ENCODE assay signal across 1 cellular context in the genomic region with DNA sequence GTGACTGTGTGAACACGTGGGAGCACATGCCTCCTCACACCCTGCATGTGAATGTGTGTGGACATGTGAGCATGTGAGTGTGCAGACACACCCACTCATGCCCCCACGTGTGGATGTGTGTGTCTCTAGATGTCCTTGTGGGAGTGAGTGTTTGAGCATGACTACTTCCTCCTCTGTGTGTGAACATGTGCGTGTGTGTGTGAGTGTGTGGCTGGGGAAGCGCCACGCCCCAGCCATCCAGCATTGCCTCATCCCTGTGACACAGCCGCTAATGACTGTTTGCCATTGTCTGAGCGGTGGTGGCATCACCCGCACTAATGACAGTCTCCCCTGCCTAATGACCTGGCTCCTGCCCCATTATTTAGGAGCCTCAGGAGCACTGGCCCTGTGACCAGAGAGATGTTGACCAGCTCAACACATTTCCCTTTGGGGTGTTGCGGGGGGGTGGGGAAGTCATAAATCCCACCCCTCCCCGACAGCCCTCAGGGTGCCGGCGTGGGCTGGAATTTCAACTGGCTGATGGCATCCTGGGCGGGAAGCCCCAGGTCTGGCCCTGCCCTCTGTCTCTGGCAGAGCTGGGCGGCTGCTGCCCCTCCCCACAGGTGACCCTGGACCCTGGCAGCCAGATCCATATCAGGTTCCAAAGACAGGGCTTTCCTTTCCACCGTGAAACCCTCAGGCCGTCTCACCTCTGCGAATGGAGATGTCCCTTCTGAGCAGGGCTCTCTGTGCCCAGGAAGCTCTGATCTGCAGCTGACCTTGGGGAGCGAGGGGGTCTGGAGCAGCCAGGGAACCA.
TF ChIP-seq lines count a peak whose summit lies in the region.

No MANE protein-coding gene starts in this region.

TF ChIP-seq in IMR-90, 13 proteins besides CTCF, POLR2A, EP300 and RAD21 (continued from another document):
- TF ChIP-seq CHD1 (IDR thresholded peaks at IDR 0.05; ENCODE audit: low read depth, low read length) (no peak), MXI1 (IDR thresholded peaks at IDR 0.05; ENCODE audit: borderline replicate concordance, low read depth, low read length) (peak; percentile 88), RCOR1 (IDR thresholded peaks at IDR 0.05; ENCODE audit: insufficient replicate concordance, low read length) (no peak), RFX5 (IDR thresholded peaks at IDR 0.05; ENCODE audit: low read depth, low read length) (no peak), SMC3 (IDR thresholded peaks at IDR 0.05; ENCODE audit: low read depth, low read length) (no peak), NFE2L2 (IDR thresholded peaks at IDR 0.05; ENCODE audit: low read depth, low read length) (no peak)
- TF ChIP-seq, protein P1, sequence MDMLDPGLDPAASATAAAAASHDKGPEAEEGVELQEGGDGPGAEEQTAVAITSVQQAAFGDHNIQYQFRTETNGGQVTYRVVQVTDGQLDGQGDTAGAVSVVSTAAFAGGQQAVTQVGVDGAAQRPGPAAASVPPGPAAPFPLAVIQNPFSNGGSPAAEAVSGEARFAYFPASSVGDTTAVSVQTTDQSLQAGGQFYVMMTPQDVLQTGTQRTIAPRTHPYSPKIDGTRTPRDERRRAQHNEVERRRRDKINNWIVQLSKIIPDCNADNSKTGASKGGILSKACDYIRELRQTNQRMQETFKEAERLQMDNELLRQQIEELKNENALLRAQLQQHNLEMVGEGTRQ (IDR thresholded peaks at IDR 0.05; ENCODE audit: low read depth, low read length) = peak; percentile 76
